8 cellular contexts compared by ENCODE assay signal in genomic region chr7:30321089-30321991, GRCh38. TPM values are rescaled to one million over a fixed set of nuclear protein-coding genes. Genes with fewer than 3 reads are reported as not detected.
DNase-seq lines count a peak whose midpoint lies in the region; ATAC-seq, FAIRE-seq and TF ChIP-seq lines count a peak whose summit lies in the region.

No MANE protein-coding gene starts in this region.

- no peaks in the 10 kb centered on the region for H3K27me3 ChIP-seq in BE2C
- no peaks in the 10 kb centered on the region for H3K27me3 ChIP-seq in HUES64 (ENCODE audit: insufficient read depth, low read length)
- no peaks in the 10 kb centered on the region for H3K27me3 ChIP-seq in GM12878 (replicated peaks in 1 of 2; ENCODE audit: control insufficient read depth in 2 of 2, insufficient read depth in 2 of 2, low read length in 1 of 2)

- DNase-seq in BE2C = peak; percentile 26
- DNase-seq in GM12878 (ENCODE audit: low read depth, low spot score) = peak; percentile 31
- peak; percentile 45 for DNase-seq in myocyte (ENCODE audit: low read depth)
- DNase-seq in hepatic stellate cell (ENCODE audit: low spot score) = no peak
- no peak for DNase-seq in NCI-H1930 (lab: John Stamatoyannopoulos, UW)

- no peaks in the 10 kb centered on the region for H3K9me3 ChIP-seq in BE2C
- H3K9me3 ChIP-seq in HUES64 (ENCODE audit: insufficient read depth, low read depth, low read length) = no peaks in the 10 kb centered on the region
- peaks cover 2% of the 10 kb centered on the region; the same call in 2 of the 3 replicates for H3K9me3 ChIP-seq in GM12878 (replicated peaks; ENCODE audit: control insufficient read depth, insufficient read depth, low read length)

- ATAC-seq in GM12878 (peak; percentile 49), esophagus mucosa (no peak), HG03175 (IDR thresholded peaks at IDR 0.05; ENCODE audit: unreplicated experiment) (no peak)

- H3K79me2 ChIP-seq in GM12878 (ENCODE audit: control insufficient read depth, insufficient read depth, low read length) = peaks cover 34% of the 10 kb centered on the region

- TF ChIP-seq CTCF in BE2C (IDR thresholded peaks at IDR 0.05; ENCODE audit: low read depth, low read length) (no peak), GM12878 (IDR thresholded peaks at IDR 0.05 in 2 of 3, conservative IDR thresholded peaks at IDR 0.05 in 1 of 3; ENCODE audit: control insufficient read depth in 2 of 3, extremely low read depth in 1 of 3, insufficient read depth in 1 of 3, low read depth in 3 of 3, low read length in 3 of 3) (no peak)

- H3K4me1 ChIP-seq in BE2C = 0 out of 2 replicates have a peak, but pooled peaks cover 4% of the 10 kb centered on the region
- H3K4me1 ChIP-seq in HUES64 (ENCODE audit: insufficient read depth, low read length) = peaks cover 71% of the 10 kb centered on the region
- H3K4me1 ChIP-seq in GM12878 (ENCODE audit: control insufficient read depth, insufficient read depth, low read length) = peaks cover 18% of the 10 kb centered on the region

- H2AFZ ChIP-seq in GM12878 (ENCODE audit: control insufficient read depth, low read depth, low read length) = peak overlapping the region; percentile 35

- H3K4me3 ChIP-seq in BE2C (ENCODE audit: low read depth, low read length) (peak overlapping the region; percentile 53), HUES64 (ENCODE audit: low read length) (peak overlapping the region; percentile 28), GM12878 (peak overlapping the region; percentile 57; the same call in 1 of the 2 replicates)

- H4K20me1 ChIP-seq in GM12878 (ENCODE audit: control insufficient read depth, insufficient read depth) = no peaks in the 10 kb centered on the region

- TF ChIP-seq RAD21 in GM12878 (IDR thresholded peaks at IDR 0.05; ENCODE audit: insufficient read depth, low read depth, low read length) = no peak

- intact Hi-C loops in GM12878 (cut with micrococcal nuclease; ENCODE audit: unreplicated experiment) = loop anchor here (5.0 kb wide), 1 partner anchor 126 kb away; no protein-coding TSS in a partner anchor

- H3K27ac ChIP-seq in HUES64 (ENCODE audit: low read depth, low read length) = peak overlapping the region; percentile 51; the same call in 1 of the 2 replicates
- peak overlapping the region; percentile 87 for H3K27ac ChIP-seq in GM12878 (ENCODE audit: control insufficient read depth, insufficient read depth)

- POLR2A ChIA-PET in GM12878 (lab: Charles Lee) = interaction anchor here (0.7 to 2.7 kb wide), 9 partner anchors 9 to 31 kb away, joined by 3 to 19 read pairs (median 7); no protein-coding TSS in a partner anchor

- H3K36me3 ChIP-seq in BE2C (no peaks in the 10 kb centered on the region), HUES64 (ENCODE audit: insufficient read depth, low read length) (no peaks in the 10 kb centered on the region), GM12878 (ENCODE audit: control insufficient read depth in 2 of 2, insufficient read depth in 2 of 2, low read length in 1 of 2) (no peaks in the 10 kb centered on the region)

- RAD21 ChIA-PET in GM12878 (lab: Charles Lee; ENCODE audit: unreplicated experiment) = interaction anchor here (1.3 to 3.8 kb wide), 9 partner anchors 8 to 182 kb away, joined by 3 to 59 read pairs (median 10); no protein-coding TSS in a partner anchor

- TF ChIP-seq POLR2A in GM12878 (IDR thresholded peaks at IDR 0.05; ENCODE audit: low read depth, low read length) = no peak

- 51% methylated on average over 7 of the region's 8 CpGs for WGBS in HUES64
- 1% methylated on average over 8 of the region's 8 CpGs for WGBS in GM12878 (ENCODE audit: insufficient coverage, insufficient replicate concordance, low lambda C conversion rate, missing lambda C conversion rate)

- FAIRE-seq in GM12878 (lab: Jason Lieb, UNC) = no peak

- no peak for TF ChIP-seq EP300 in GM12878 (IDR thresholded peaks at IDR 0.05; ENCODE audit: borderline replicate concordance in 1 of 2, control insufficient read depth in 1 of 2, low read depth in 2 of 2, low read length in 2 of 2)

- in situ Hi-C loops in GM12878 (cut with MboI) = no loop called here

- no TSS peak for BruUV-seq in GM12878 (replicated peaks; lab: Mats Ljungman, UMichigan)

- H3K9ac ChIP-seq in HUES64 (ENCODE audit: low read depth, low read length) (peak overlapping the region; percentile 46), GM12878 (ENCODE audit: control insufficient read depth, insufficient read depth, low read length) (peak overlapping the region; percentile 59)

- peak overlapping the region; percentile 83 for H3K4me2 ChIP-seq in GM12878 (ENCODE audit: control insufficient read depth, insufficient read depth)

- SMC1A ChIA-PET in GM12878 (lab: Charles Lee; ENCODE audit: uncharacterized antibody, unreplicated experiment) = interaction anchor here (1.0 to 12.8 kb wide), 15 partner anchors 10 to 174 kb away, joined by 3 to 181 read pairs (median 10); no protein-coding TSS in a partner anchor

- CTCF ChIA-PET in GM12878 (lab: Yijun Ruan, JAX) = interaction anchor here (0.9 to 2.6 kb wide), 11 partner anchors 9 to 157 kb away, joined by 3 to 57 read pairs (median 7); partner anchors contain the start of gene NOD1

TF ChIP-seq in GM12878, 131 proteins besides CTCF, POLR2A, EP300 and RAD21:
- 0 out of 2 replicates have a peak, but pooled peaks have one; percentile 11 for TF ChIP-seq SMC3 (IDR thresholded peaks at IDR 0.05; ENCODE audit: borderline replicate concordance, low read length)
- 0 out of 2 replicates have a peak, but pooled peaks have one; percentile 34 for TF ChIP-seq CHD1 (IDR thresholded peaks at IDR 0.05; ENCODE audit: low read depth, low read length)
- 0 out of 2 replicates have a peak, but pooled peaks have one; percentile 9 for TF ChIP-seq ZNF384 (IDR thresholded peaks at IDR 0.05; ENCODE audit: borderline replicate concordance, low read depth, low read length)
- TF ChIP-seq FOXK2 (IDR thresholded peaks at IDR 0.05) = no peak

RNA-seq across cellular contexts. Expression of gene ZNRF2, which starts 36.9 kb away (rescaled TPM):
- 1.1 TPM for polyA plus RNA-seq in BE2C (2012; ENCODE audit: insufficient read depth, insufficient read length, low read depth)
- 9.9 TPM for polyA plus RNA-seq in HUES64 (2013, experiment 1 of 2)
- polyA plus RNA-seq in HUES64 (2013, experiment 2 of 2) = 11.1 TPM
- 35.6 and 39.6 TPM in 2 replicates for total RNA-seq in GM12878 (2013; cell fraction: nucleolus; rRNA removed)
- total RNA-seq in GM12878 (2014; rRNA removed) (20.1 and 20.4 TPM in 2 replicates), GM12878 (2014; rRNA removed; fragmentation: Illumina TruSeq; extraction: Trizol) (10.2 and 11.8 TPM in 2 replicates), GM12878 (2021) (16.1 and 16.8 TPM in 2 replicates), myocyte (19.4 and 22.9 TPM in 2 replicates), esophagus mucosa (14.5 TPM)
- 2.0 TPM for polyA plus RNA-seq in GM12878 (2011; ENCODE audit: low read depth)
- polyA plus RNA-seq in GM12878 (2011; rRNA removed) (9.3 and 15.3 TPM in 2 replicates), GM12878 (2014; fragmentation: Illumina TruSeq; extraction: Trizol) (10.5 and 12.9 TPM in 2 replicates), GM12878 (2014; fragmentation: Nextera tagmentation; extraction: Ambion mirVana) (1 to 10 TPM; 3.1 to 4.0 TPM), GM12878 (2014; rRNA removed) (9.6 and 9.7 TPM in 2 replicates), GM12878 (2016; fragmentation: Nextera tagmentation; extraction: Ambion mirVana) (1 to 10 TPM; 1.2 to 1.6 TPM)
- polyA plus RNA-seq in GM12878 (2011; cell fraction: cytosol; rRNA removed) = 3.2 and 3.8 TPM in 2 replicates
- polyA plus RNA-seq in GM12878 (2011; cell fraction: nucleus; rRNA removed) = 4.7 and 4.9 TPM in 2 replicates
- polyA plus RNA-seq in GM12878 (2012) = 5.0 and 5.9 TPM in 2 replicates
- 5.7 and 8.9 TPM in 2 replicates for polyA minus RNA-seq in GM12878 (2011; rRNA and poly(A)+ RNA removed)
- polyA minus RNA-seq in GM12878 (2011; cell fraction: cytosol; rRNA and poly(A)+ RNA removed) = 4.8 and 4.9 TPM in 2 replicates
- polyA minus RNA-seq in GM12878 (2011; cell fraction: nucleus; rRNA and poly(A)+ RNA removed) = 19.3 and 41.0 TPM in 2 replicates
- polyA plus RNA-seq in myocyte (2012) = 4.1 TPM

Comparison
In these comparisons a context has a peak if more than half of its experiments do, and no peak if none do; other contexts are left out.
1. DNase-seq: peak in BE2C (single experiment), GM12878 (single experiment) and myocyte (single experiment); none in hepatic stellate cell (single experiment) and NCI-H1930 (0 of 2).
2. Peak in every context shown above with its lines, with median percentiles within 50 percentile points of each other: H3K4me3 ChIP-seq.